ENCODE assay signal across 16 cellular contexts in genomic region chr6:105380634-105381033, GRCh38. TPM values are rescaled to one million over a fixed set of nuclear protein-coding genes. Genes with fewer than 3 reads are reported as not detected.
DNase-seq lines count a peak whose midpoint lies in the region; ATAC-seq and TF ChIP-seq lines count a peak whose summit lies in the region.
"Had no signal": no experiment of that assay in that cellular context is flagged by ENCODE, and none has a peak within 500 bp of the region (broad histone marks: within the 10 kb centered on the region; RNA-seq: fewer than 3 reads in every experiment).

No MANE protein-coding gene starts in this region.

- dilution Hi-C loops in mammary epithelial cell (cut with HindIII; ENCODE audit: low sequenced_read_pairs): no loop called here

- H3K36me3 Mint-ChIP-seq in MCF 10A (ENCODE audit: insufficient read depth, unreplicated experiment): peaks cover 17% of the 10 kb centered on the region
- peaks cover 54% of the 10 kb centered on the region for H3K36me3 Mint-ChIP-seq in stimulated activated effector memory CD8-positive, alpha-beta T cell treated with anti-CD3 and anti-CD28 coated beads, Interleukin-12 subunit alpha, Interleukin-12 subunit beta, amount 100 ng/mL, for 72 hours

- POLR2A ChIA-PET in MCF 10A (lab: Yijun Ruan, JAX): interaction anchor here (0.9 to 3.4 kb wide), 2 partner anchors 7 to 21 kb away, joined by 3 to 25 read pairs; no protein-coding TSS in a partner anchor

- H3K4me1 Mint-ChIP-seq in MCF 10A (ENCODE audit: insufficient read depth, unreplicated experiment): peaks cover 34% of the 10 kb centered on the region
- peaks cover 49% of the 10 kb centered on the region for H3K4me1 Mint-ChIP-seq in stimulated activated effector memory CD8-positive, alpha-beta T cell treated with anti-CD3 and anti-CD28 coated beads, Interleukin-12 subunit alpha, Interleukin-12 subunit beta, amount 100 ng/mL, for 72 hours

- TF ChIP-seq CTCF in MCF 10A (IDR thresholded peaks at IDR 0.05; ENCODE audit: unreplicated experiment) (no peak), mammary epithelial cell (conservative IDR thresholded peaks at IDR 0.05 in 1 of 2, IDR thresholded peaks at IDR 0.05 in 1 of 2; ENCODE audit: extremely low read depth in 1 of 2, insufficient read depth in 1 of 2, low read depth in 1 of 2, low read length in 2 of 2) (no peak), dorsolateral prefrontal cortex (IDR thresholded peaks at IDR 0.05 in 54 of 56, conservative IDR thresholded peaks at IDR 0.05 in 2 of 56; ENCODE audit: low read depth in 1 of 56, partially characterized antibody in 56 of 56) (no peak), testis (IDR thresholded peaks at IDR 0.05) (no peak)

- H2AFZ ChIP-seq in mammary epithelial cell (ENCODE audit: low read depth, low read length): no peak overlapping the region
- H2AFZ ChIP-seq: GM23248 had no signal

- peaks cover 24% of the 10 kb centered on the region for H3K4me1 ChIP-seq in mammary epithelial cell (ENCODE audit: insufficient read depth, low read length)
- peaks cover 15 to 36% of the 10 kb centered on the region in 2 donors for H3K4me1 ChIP-seq in mucosa of rectum (ENCODE audit: control insufficient read depth in 2 of 2, insufficient read depth in 2 of 2, low read length in 2 of 2)
- peaks cover 4% of the 10 kb centered on the region for H3K4me1 ChIP-seq in testis

- H3K4me2 ChIP-seq in mammary epithelial cell (ENCODE audit: insufficient read depth, low read depth, low read length): no peak overlapping the region
- H3K4me2 ChIP-seq: BLaER1 treated with 17β-estradiol and CSF1 and Interleukin-3, amounts not matched to agents 10 nM and 100 nM had no signal

- H3K9ac ChIP-seq in mammary epithelial cell (ENCODE audit: insufficient read depth, low read length): no peak overlapping the region
- no peak overlapping the region for H3K9ac ChIP-seq in mucosa of rectum (ENCODE audit: low read depth in 1 of 2, low read length in 2 of 2)
- H3K9ac ChIP-seq: BLaER1 treated with 17β-estradiol and CSF1 and Interleukin-3, amounts not matched to agents 10 nM and 100 nM; GM23248 had no signal

- H4K20me1 ChIP-seq in mammary epithelial cell (ENCODE audit: insufficient read depth, low read length): no peaks in the 10 kb centered on the region

- H3K27ac Mint-ChIP-seq in MCF 10A (ENCODE audit: low read depth, unreplicated experiment): peak overlapping the region; percentile 88
- no peak overlapping the region for H3K27ac Mint-ChIP-seq in stimulated activated effector memory CD8-positive, alpha-beta T cell treated with anti-CD3 and anti-CD28 coated beads, Interleukin-12 subunit alpha, Interleukin-12 subunit beta, amount 100 ng/mL, for 72 hours

- no peak overlapping the region for H3K27ac ChIP-seq in mammary epithelial cell (ENCODE audit: insufficient read depth, low read depth, low read length)
- H3K27ac ChIP-seq in dorsolateral prefrontal cortex: peak overlapping the region in 32 of 59 donors; percentile 1 to 77 (median 48)
- peak overlapping the region; percentile 12 to 56 for H3K27ac ChIP-seq in mucosa of rectum (ENCODE audit: low read depth in 2 of 2, low read length in 2 of 2)
- no peak overlapping the region for H3K27ac ChIP-seq in testis
- H3K27ac ChIP-seq: BLaER1 treated with 17β-estradiol and CSF1 and Interleukin-3, amounts not matched to agents 10 nM and 100 nM; GM23248 had no signal

- H3K27me3 Mint-ChIP-seq in MCF 10A (ENCODE audit: insufficient read depth, unreplicated experiment): no peaks in the 10 kb centered on the region
- H3K27me3 Mint-ChIP-seq: CD4-positive, CD25-positive, alpha-beta regulatory T cell had no signal

- H3K4me3 ChIP-seq in mammary epithelial cell (replicated peaks in 1 of 3; ENCODE audit: insufficient read depth in 1 of 3, low read depth in 2 of 3, low read length in 3 of 3) (no peak overlapping the region), dorsolateral prefrontal cortex (no peak overlapping the region), mucosa of rectum (ENCODE audit: low read length in 2 of 2) (no peak overlapping the region), testis (no peak overlapping the region)
- H3K4me3 ChIP-seq: BLaER1 treated with 17β-estradiol and CSF1 and Interleukin-3, amounts not matched to agents 10 nM and 100 nM; GM12878; GM23248 had no signal

- in situ Hi-C loops in mammary epithelial cell (cut with MboI; ENCODE audit: low sequenced_read_pairs in 2 of 2): no loop called here

- peaks cover 95% of the 10 kb centered on the region for H3K79me2 ChIP-seq in mammary epithelial cell (ENCODE audit: insufficient read depth, low read length)

- H3K9me3 ChIP-seq in mammary epithelial cell (replicated peaks; ENCODE audit: insufficient read depth, low read length): no peaks in the 10 kb centered on the region
- H3K9me3 ChIP-seq in mucosa of rectum (ENCODE audit: control insufficient read depth in 2 of 2, low read length in 2 of 2): no peaks in the 10 kb centered on the region
- no peaks in the 10 kb centered on the region for H3K9me3 ChIP-seq in testis
- H3K9me3 ChIP-seq: BLaER1 treated with 17β-estradiol and CSF1 and Interleukin-3, amounts not matched to agents 10 nM and 100 nM had no signal

- no peak overlapping the region for H3K4me3 Mint-ChIP-seq in MCF 10A (ENCODE audit: unreplicated experiment)
- H3K4me3 Mint-ChIP-seq in stimulated activated effector memory CD8-positive, alpha-beta T cell treated with anti-CD3 and anti-CD28 coated beads, Interleukin-12 subunit alpha, Interleukin-12 subunit beta, amount 100 ng/mL, for 72 hours: no peak overlapping the region
- H3K4me3 Mint-ChIP-seq: CD4-positive, CD25-positive, alpha-beta regulatory T cell had no signal

- CTCF ChIA-PET in MCF 10A (lab: Yijun Ruan, JAX) (interaction anchor here (0.6 to 0.9 kb wide), 3 partner anchors 11 to 288 kb away, joined by 3 to 4 read pairs (median 3); no protein-coding TSS in a partner anchor), mammary epithelial cell (lab: Charles Lee; ENCODE audit: low non-redundant PET) (no interaction called here)

- BruUV-seq in MCF 10A (replicated peaks; lab: Mats Ljungman, UMichigan) (no TSS peak), mammary epithelial cell (replicated peaks; lab: Mats Ljungman, UMichigan) (no TSS peak)

- peaks cover 6% of the 10 kb centered on the region for H3K36me3 ChIP-seq in mammary epithelial cell (ENCODE audit: insufficient read depth, low read length)
- H3K36me3 ChIP-seq in mucosa of rectum (ENCODE audit: control insufficient read depth in 2 of 2, insufficient read depth in 2 of 2, low read length in 2 of 2): peaks cover 12 to 14% of the 10 kb centered on the region in 2 donors
- no peaks in the 10 kb centered on the region for H3K36me3 ChIP-seq in testis (ENCODE audit: low read depth, missing control alignments)

- H3K27me3 ChIP-seq in mammary epithelial cell (ENCODE audit: insufficient read depth, low read length) (no peaks in the 10 kb centered on the region), dorsolateral prefrontal cortex (no peaks in the 10 kb centered on the region), mucosa of rectum (ENCODE audit: control insufficient read depth in 2 of 2, insufficient read depth in 2 of 2, low read length in 2 of 2) (no peaks in the 10 kb centered on the region), testis (no peaks in the 10 kb centered on the region)
- H3K27me3 ChIP-seq: BLaER1 treated with 17β-estradiol and CSF1 and Interleukin-3, amounts not matched to agents 10 nM and 100 nM had no signal

- no peaks in the 10 kb centered on the region for H3K9me3 Mint-ChIP-seq in MCF 10A (ENCODE audit: unreplicated experiment)
- no peaks in the 10 kb centered on the region for H3K9me3 Mint-ChIP-seq in stimulated activated effector memory CD8-positive, alpha-beta T cell treated with anti-CD3 and anti-CD28 coated beads, Interleukin-12 subunit alpha, Interleukin-12 subunit beta, amount 100 ng/mL, for 72 hours
- H3K9me3 Mint-ChIP-seq: CD4-positive, CD25-positive, alpha-beta regulatory T cell had no signal

- no peak for TF ChIP-seq POLR2A in testis (IDR thresholded peaks at IDR 0.05)

- DNase-seq in MCF 10A (ENCODE audit: unreplicated experiment): no peak
- no peak for DNase-seq in mammary epithelial cell
- no peak for DNase-seq in dorsolateral prefrontal cortex
- DNase-seq in NCI-H146 (lab: John Stamatoyannopoulos, UW): no peak
- DNase-seq in stimulated activated effector memory CD8-positive, alpha-beta T cell treated with anti-CD3 and anti-CD28 coated beads, Interleukin-12 subunit alpha, Interleukin-12 subunit beta, amount 100 ng/mL, for 72 hours (ENCODE audit: low spot score in 2 of 2): no peak
- DNase-seq in testis: no peak
- DNase-seq: ACHN; Calu3; CD4-positive, CD25-positive, alpha-beta regulatory T cell; DMS 273 treated with DMSO at 0.1 percent for 48 hours; DMS79; GM23248 had no signal

- no peak for ATAC-seq in stimulated activated effector memory CD8-positive, alpha-beta T cell treated with anti-CD3 and anti-CD28 coated beads, Interleukin-12 subunit alpha, Interleukin-12 subunit beta, amount 100 ng/mL, for 72 hours
- ATAC-seq: GM12878, HCT116 had no signal

- intact Hi-C loops in MCF 10A (cut with micrococcal nuclease) (no loop called here), mammary epithelial cell (cut with micrococcal nuclease) (no loop called here), dorsolateral prefrontal cortex (cut with DNase I) (no loop called here), testis (cut with DNase I; ENCODE audit: low total_unique reads) (no loop called here)

- 88% methylated on average over 2 of the region's 2 CpGs for WGBS in mammary epithelial cell (ENCODE audit: low coverage, missing lambda C conversion rate)
- 72 to 82% methylated on average over 2 of the region's 2 CpGs for WGBS in testis, 2 donors

RNA-seq across cellular contexts. Expression of gene PREP, which starts 22.2 kb away (rescaled TPM):
- total RNA-seq in MCF 10A (2022): 57.8 and 67.6 TPM in 2 replicates
- total RNA-seq in mammary epithelial cell: 100 to 1,000 TPM in 1 of 2 donors, 10 to 100 TPM in 1; 55.3 to 105 TPM
- 65.3 TPM for polyA plus RNA-seq in mammary epithelial cell
- 108 TPM for polyA minus RNA-seq in mammary epithelial cell
- total RNA-seq in dorsolateral prefrontal cortex: 10 to 100 TPM; 17.2 to 55.8 (median 38.5) TPM
- total RNA-seq in testis: 10 to 100 TPM; 56.4 to 66.6 TPM
- 53.7 TPM for polyA plus RNA-seq in testis (ENCODE audit: insufficient read depth, low read depth, low replicate concordance)

Comparison
In these comparisons a context has a peak if more than half of its experiments do, and no peak if none do; other contexts are left out.
1. H3K27ac ChIP-seq: peak in dorsolateral prefrontal cortex (32 of 59) and mucosa of rectum (2 of 2); none in mammary epithelial cell (single experiment) and testis (0 of 2).